ENCODE assay signal across 8 cellular contexts in genomic region chr17:17313350-17313991, GRCh38. TPM values are rescaled to one million over a fixed set of nuclear protein-coding genes. Genes with fewer than 3 reads are reported as not detected.
DNase-seq lines count a peak whose midpoint lies in the region; ATAC-seq and TF ChIP-seq lines count a peak whose summit lies in the region.

No MANE protein-coding gene starts in this region.

- H2AFZ ChIP-seq in hepatocyte: no peak overlapping the region

- H3K9me3 ChIP-seq in RWPE2 (ENCODE audit: severe bottlenecking): no peaks in the 10 kb centered on the region
- H3K9me3 ChIP-seq in hepatocyte (ENCODE audit: low read depth): no peaks in the 10 kb centered on the region

- no peaks in the 10 kb centered on the region for H3K27me3 Mint-ChIP-seq in activated naive CD4-positive, alpha-beta T cell treated with anti-CD3 and anti-CD28 coated beads, Interleukin-2, amount 10 ng/mL, durations not matched to agents 7 days and 5 days

- H3K4me3 ChIP-seq in RWPE2 (ENCODE audit: severe bottlenecking) (no peak overlapping the region), hepatocyte (no peak overlapping the region)

- H3K4me1 ChIP-seq in RWPE2 (ENCODE audit: insufficient read depth, poor library complexity, severe bottlenecking) (no peaks in the 10 kb centered on the region), hepatocyte (ENCODE audit: insufficient read depth) (no peaks in the 10 kb centered on the region)

- H3K36me3 Mint-ChIP-seq in activated naive CD4-positive, alpha-beta T cell treated with anti-CD3 and anti-CD28 coated beads, Interleukin-2, amount 10 ng/mL, durations not matched to agents 7 days and 5 days: peaks cover 17% of the 10 kb centered on the region

- H4K20me1 ChIP-seq in hepatocyte (ENCODE audit: insufficient read depth, poor library complexity, severe bottlenecking): no peaks in the 10 kb centered on the region

- H3K4me1 Mint-ChIP-seq in activated naive CD4-positive, alpha-beta T cell treated with anti-CD3 and anti-CD28 coated beads, Interleukin-2, amount 10 ng/mL, durations not matched to agents 7 days and 5 days: peaks cover 6% of the 10 kb centered on the region

- no peak overlapping the region for H3K27ac Mint-ChIP-seq in activated naive CD4-positive, alpha-beta T cell treated with anti-CD3 and anti-CD28 coated beads, Interleukin-2, amount 10 ng/mL, durations not matched to agents 7 days and 5 days

- H3K27me3 ChIP-seq in RWPE2 (ENCODE audit: insufficient read depth, poor library complexity, severe bottlenecking): no peaks in the 10 kb centered on the region
- no peaks in the 10 kb centered on the region for H3K27me3 ChIP-seq in hepatocyte

- H3K79me2 ChIP-seq in hepatocyte: no peaks in the 10 kb centered on the region

- CTCF ChIA-PET in activated naive CD4-positive, alpha-beta T cell treated with anti-CD3 and anti-CD28 coated beads, Interleukin-2, amount 10 ng/mL, durations not matched to agents 7 days and 5 days (lab: Charles Lee): interaction anchor here (0.7 to 4.5 kb wide), 12 partner anchors 14 to 389 kb away, joined by 3 to 28 read pairs (median 4); no protein-coding TSS in a partner anchor

- no peak overlapping the region for H3K4me2 ChIP-seq in hepatocyte

- WGBS in hepatocyte (ENCODE audit: low lambda C conversion rate, missing lambda C conversion rate): 53% methylated on average over 12 of the region's 12 CpGs

- ATAC-seq in RWPE2 (ENCODE audit: low read depth) (peak; percentile 91), GM21619 (IDR thresholded peaks at IDR 0.05; ENCODE audit: unreplicated experiment) (no peak)

- H3K9me3 Mint-ChIP-seq in activated naive CD4-positive, alpha-beta T cell treated with anti-CD3 and anti-CD28 coated beads, Interleukin-2, amount 10 ng/mL, durations not matched to agents 7 days and 5 days: peaks cover 2% of the 10 kb centered on the region

- H3K36me3 ChIP-seq in RWPE2 (ENCODE audit: low read depth) (no peaks in the 10 kb centered on the region), hepatocyte (replicated peaks; ENCODE audit: insufficient read depth, low read depth) (no peaks in the 10 kb centered on the region)

- DNase-seq in activated gamma-delta T cell treated with Interleukin-2 at 50 U/mL for 16 hours: peak; percentile 75
- no peak for DNase-seq in activated gamma-delta T cell (lab: John Stamatoyannopoulos, UW)
- no peak for DNase-seq in RWPE2 (ENCODE audit: low spot score)
- peak; percentile 84 for DNase-seq in activated naive CD4-positive, alpha-beta T cell treated with anti-CD3 and anti-CD28 coated beads, Interleukin-2, amount 10 ng/mL, durations not matched to agents 7 days and 5 days
- peak; percentile 77 for DNase-seq in hepatocyte (ENCODE audit: low spot score)
- DNase-seq in stimulated activated CD4-positive, alpha-beta T cell treated with anti-CD3 and anti-CD28 coated beads, Interleukin-1b, Interleukin-23, amount 100 ng/mL, for 48 hours: peak; percentile 71
- no peak for DNase-seq in NK-92 treated with Interleukin-12 subunit alpha and Interleukin-12 subunit beta, amount 100 ng/mL, for 24 hours (lab: John Stamatoyannopoulos, UW)

- H3K27ac ChIP-seq in RWPE2 (ENCODE audit: poor library complexity, severe bottlenecking) (no peak overlapping the region), hepatocyte (no peak overlapping the region)

- no peaks in the 10 kb centered on the region for H3K9me2 ChIP-seq in hepatocyte (replicated peaks; ENCODE audit: insufficient read depth)

- TF ChIP-seq CTCF in RWPE2 (IDR thresholded peaks at IDR 0.05; ENCODE audit: poor library complexity, severe bottlenecking) (peak; percentile 73), hepatocyte (IDR thresholded peaks at IDR 0.05; ENCODE audit: poor library complexity) (peak; percentile 59)

- no peak overlapping the region for H3K4me3 Mint-ChIP-seq in activated naive CD4-positive, alpha-beta T cell treated with anti-CD3 and anti-CD28 coated beads, Interleukin-2, amount 10 ng/mL, durations not matched to agents 7 days and 5 days

RNA-seq across cellular contexts. Expression of gene NT5M, which starts 10.3 kb away (rescaled TPM):
- 2.6 and 3.4 TPM in 2 replicates for total RNA-seq in hepatocyte
- 3.3 and 3.5 TPM in 2 replicates for polyA plus RNA-seq in hepatocyte

RNA-seq across cellular contexts. Expression of gene COPS3, which starts 32.4 kb away (rescaled TPM):
- total RNA-seq in hepatocyte: 69.1 and 69.5 TPM in 2 replicates
- 56.4 and 62.9 TPM in 2 replicates for polyA plus RNA-seq in hepatocyte

Comparison
In these comparisons a context has a peak if more than half of its experiments do, and no peak if none do; other contexts are left out.
1. DNase-seq: peak in activated gamma-delta T cell treated with Interleukin-2 at 50 U/mL for 16 hours (single experiment), activated naive CD4-positive, alpha-beta T cell treated with anti-CD3 and anti-CD28 coated beads, Interleukin-2, amount 10 ng/mL, durations not matched to agents 7 days and 5 days (single experiment), hepatocyte (single experiment) and stimulated activated CD4-positive, alpha-beta T cell treated with anti-CD3 and anti-CD28 coated beads, Interleukin-1b, Interleukin-23, amount 100 ng/mL, for 48 hours (single experiment); none in activated gamma-delta T cell (single experiment), RWPE2 (single experiment) and NK-92 treated with Interleukin-12 subunit alpha and Interleukin-12 subunit beta, amount 100 ng/mL, for 24 hours (single experiment).